ENCODE assay signal across 8 cellular contexts in the genomic region with DNA sequence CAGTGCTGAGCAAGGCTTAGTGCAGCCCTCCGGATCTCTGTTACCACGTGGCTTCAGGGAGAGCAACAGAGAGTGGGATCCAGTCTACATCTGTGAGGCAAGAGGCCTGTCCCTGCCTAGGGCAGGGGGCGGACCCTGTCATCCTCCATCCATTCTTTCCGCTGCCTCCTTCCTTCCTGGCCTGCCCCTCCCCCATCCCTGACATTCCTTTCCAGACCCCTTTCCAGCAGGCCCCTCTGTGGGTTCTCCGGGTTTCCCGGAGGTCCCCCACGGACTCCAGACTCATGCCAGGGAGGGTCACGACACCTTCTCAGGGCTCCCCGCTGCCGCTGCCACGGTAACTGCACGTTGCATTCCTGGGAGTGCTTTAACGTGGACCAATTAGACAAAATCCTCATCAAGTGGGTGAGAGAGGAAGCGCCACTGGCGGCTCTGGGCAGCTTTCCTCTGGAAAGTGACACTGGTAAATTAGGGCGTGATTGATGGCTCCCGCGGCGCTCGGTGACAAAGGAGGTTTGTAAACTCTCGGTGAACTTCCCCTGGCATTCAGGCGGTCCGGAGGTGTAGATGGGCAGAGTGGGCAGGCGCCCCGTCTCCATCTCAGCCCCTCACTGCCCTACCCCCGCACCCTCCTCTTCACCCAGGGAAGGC. TPM values are rescaled to one million over a fixed set of nuclear protein-coding genes. Genes with fewer than 3 reads are reported as not detected.
DNase-seq lines count a peak whose midpoint lies in the region; ATAC-seq and TF ChIP-seq lines count a peak whose summit lies in the region.

No MANE protein-coding gene starts in this region.

- TF ChIP-seq POLR2A in spleen (IDR thresholded peaks at IDR 0.05): no peak

- TF ChIP-seq CTCF in spleen (IDR thresholded peaks at IDR 0.05 in 8 of 11, conservative IDR thresholded peaks at IDR 0.05 in 3 of 11): no peak

- peak overlapping the region in 5 of 8 donors; percentile 27 to 62 (median 44) for H3K27ac ChIP-seq in spleen

- 16 to 21% (median 18%) methylated on average over 23 to 26 of the region's 26 CpGs for WGBS in spleen, 5 donors

- H3K9me3 ChIP-seq in spleen: no peaks in the 10 kb centered on the region

- DNase-seq in NCI-H2029 (lab: John Stamatoyannopoulos, UW): peak; percentile 25
- DNase-seq in NCI-H2029 treated with DMSO at 0.1 percent for 48 hours (lab: John Stamatoyannopoulos, UW): no peak
- peak; percentile 62 for DNase-seq in NCI-H748 treated with DMSO at 0.1 percent for 48 hours (lab: John Stamatoyannopoulos, UW)
- no peak for DNase-seq in left cardiac atrium
- no peak for DNase-seq in spleen
- no peak for DNase-seq in NCI-H187 treated with DMSO at 0.1 percent for 48 hours (lab: John Stamatoyannopoulos, UW)
- DNase-seq in activated T-cell treated with anti-CD3 and anti-CD28 coated beads, Interleukin-2, amount 50 U/mL, for 48 hours: no peak

- H3K36me3 ChIP-seq in spleen: no peaks in the 10 kb centered on the region

- ATAC-seq in left cardiac atrium (peak; percentile 29 to 53), GM21717 (IDR thresholded peaks at IDR 0.05; ENCODE audit: unreplicated experiment) (no peak)

- H3K4me1 ChIP-seq in spleen: peaks cover 8 to 87% (median 48%) of the 10 kb centered on the region in 6 donors

- peak overlapping the region in 1 of 8 donors; percentile 3 for H3K4me3 ChIP-seq in spleen

- H3K27me3 ChIP-seq in spleen (replicated peaks in 1 of 7): peaks cover 0 to 82% (median 7%) of the 10 kb centered on the region in 7 donors

- intact Hi-C loops in left cardiac atrium (cut with DNase I) (no loop called here), spleen (cut with DNase I; ENCODE audit: low total_unique reads) (no loop called here)

RNA-seq across cellular contexts. Expression of a gene that starts 11.4 kb away (rescaled TPM):
- 10 to 100 TPM; 23.4 to 29.1 TPM for total RNA-seq in left cardiac atrium
- total RNA-seq in spleen: 10 to 100 TPM in 6 of 7 donors, 1 to 10 TPM in 1; 6.4 to 53.0 (median 18.6) TPM
- 10 to 100 TPM in 1 of 3 donors, 1 to 10 TPM in 2; 7.2 to 17.6 (median 9.4) TPM for polyA plus RNA-seq in spleen

Comparison
In these comparisons a context has a peak if more than half of its experiments do, and no peak if none do; other contexts are left out.
1. DNase-seq: peak in NCI-H2029 (single experiment) and NCI-H748 treated with DMSO at 0.1 percent for 48 hours (single experiment); none in NCI-H2029 treated with DMSO at 0.1 percent for 48 hours (single experiment), left cardiac atrium (single experiment), spleen (single experiment), NCI-H187 treated with DMSO at 0.1 percent for 48 hours (single experiment) and activated T-cell treated with anti-CD3 and anti-CD28 coated beads, Interleukin-2, amount 50 U/mL, for 48 hours (0 of 2).